ENCODE assay signal across 10 cellular contexts in genomic region chr1:178536844-178537371, GRCh38. TPM values are rescaled to one million over a fixed set of nuclear protein-coding genes. Genes with fewer than 3 reads are reported as not detected.
DNase-seq lines count a peak whose midpoint lies in the region; ATAC-seq and TF ChIP-seq lines count a peak whose summit lies in the region.
"Had no signal": no experiment of that assay in that cellular context is flagged by ENCODE, and none has a peak within 500 bp of the region (broad histone marks: within the 10 kb centered on the region; RNA-seq: fewer than 3 reads in every experiment).

No MANE protein-coding gene starts in this region.

- no peak overlapping the region for H2AFZ ChIP-seq in OCI-LY7 (ENCODE audit: low read length)

- H3K4me2 ChIP-seq in OCI-LY7 (ENCODE audit: low read length) = no peak overlapping the region

- no peak for TF ChIP-seq CTCF in OCI-LY7 (conservative IDR thresholded peaks at IDR 0.05; ENCODE audit: low read length)

- CTCF ChIA-PET in OCI-LY7 (lab: Charles Lee; ENCODE audit: unreplicated experiment) = interaction anchor here (0.8 to 1.0 kb wide), 2 partner anchors 466 to 467 kb away, joined by 3 to 4 read pairs; no protein-coding TSS in a partner anchor

- H3K4me3 ChIP-seq in OCI-LY7 (ENCODE audit: low read depth, low read length, poor library complexity, severe bottlenecking) = no peak overlapping the region
- H3K4me3 ChIP-seq: prostate gland had no signal

- ATAC-seq in GM18870 (IDR thresholded peaks at IDR 0.05; ENCODE audit: unreplicated experiment) = no peak

- H3K27ac ChIP-seq in epithelial cell of prostate = peak overlapping the region; percentile 88
- H3K27ac ChIP-seq in OCI-LY7 (ENCODE audit: low read depth, low read length, poor library complexity, severe bottlenecking) = no peak overlapping the region
- H3K27ac ChIP-seq: prostate gland had no signal

- TF ChIP-seq RAD21 in Ishikawa (IDR thresholded peaks at IDR 0.05; ENCODE audit: low read depth) = no peak

- peak; percentile 83 for DNase-seq in 8988T
- peak; percentile 64 for DNase-seq in epithelial cell of prostate (ENCODE audit: low read depth, low spot score)
- peak; percentile 88 for DNase-seq in mucosa of gallbladder (ENCODE audit: low spot score)
- DNase-seq in stimulated activated CD4-positive, alpha-beta T cell treated with anti-CD3 and anti-CD28 coated beads, Interleukin-2, amount 100 ng/mL, for 48 hours = no peak
- no peak for DNase-seq in OCI-LY7 (ENCODE audit: low spot score)
- no peak for DNase-seq in activated gamma-delta T cell treated with Interleukin-2 at 50 U/mL for 16 hours
- DNase-seq: CD4-positive, alpha-beta T cell had no signal

- POLR2A ChIA-PET in OCI-LY7 (lab: Charles Lee) = no interaction called here

- peaks cover 5% of the 10 kb centered on the region for H3K4me1 ChIP-seq in OCI-LY7 (ENCODE audit: insufficient read depth, low read length, poor library complexity, severe bottlenecking)
- H3K4me1 ChIP-seq: prostate gland had no signal

- no peaks in the 10 kb centered on the region for H3K9me2 ChIP-seq in OCI-LY7 (ENCODE audit: insufficient read depth, low read length)

- no peak for TF ChIP-seq EP300 in Ishikawa (IDR thresholded peaks at IDR 0.05; ENCODE audit: borderline replicate concordance)

- no TSS peak for BruUV-seq in OCI-LY7 (replicated peaks; lab: Mats Ljungman, UMichigan)

- H3K9me3 ChIP-seq in OCI-LY7 (ENCODE audit: low read length) = no peaks in the 10 kb centered on the region
- H3K9me3 ChIP-seq: prostate gland had no signal

- intact Hi-C loops in OCI-LY7 (cut with micrococcal nuclease; ENCODE audit: unreplicated experiment) = no loop called here

- H3K79me2 ChIP-seq in OCI-LY7 (ENCODE audit: insufficient read depth, low read depth, low read length) = no peaks in the 10 kb centered on the region

- H4K20me1 ChIP-seq in OCI-LY7 (ENCODE audit: insufficient read depth, low read length) = no peaks in the 10 kb centered on the region

- no peaks in the 10 kb centered on the region for H3K36me3 ChIP-seq in OCI-LY7 (ENCODE audit: insufficient read depth, low read length)
- H3K36me3 ChIP-seq: prostate gland had no signal

TF ChIP-seq in Ishikawa, 13 proteins besides CTCF, POLR2A, EP300 and RAD21:
- TF ChIP-seq TEAD4 (IDR thresholded peaks at IDR 0.05) = peak; percentile 46; the same call in 1 of the 2 replicates
- no peak for TF ChIP-seq CEBPB (IDR thresholded peaks at IDR 0.05)
- no peak for TF ChIP-seq USF1 (IDR thresholded peaks at IDR 0.05)
- TF ChIP-seq NFIC (IDR thresholded peaks at IDR 0.05) = 0 out of 2 replicates have a peak, but pooled peaks have one; percentile 5
- peak; percentile 37; the same call in 1 of the 2 replicates for TF ChIP-seq MAX (IDR thresholded peaks at IDR 0.05)
- no peak for TF ChIP-seq REST (IDR thresholded peaks at IDR 0.05; ENCODE audit: low read depth)
- no peak for TF ChIP-seq CREB1 (IDR thresholded peaks at IDR 0.05; ENCODE audit: low read depth)
- no peak for TF ChIP-seq TCF12 (IDR thresholded peaks at IDR 0.05; ENCODE audit: low read depth)
- no peak for TF ChIP-seq EGR1 (IDR thresholded peaks at IDR 0.05)
- no peak for TF ChIP-seq TAF1 (IDR thresholded peaks at IDR 0.05; ENCODE audit: low read depth)

RNA-seq across cellular contexts. Expression of gene TEX35, which starts 24.0 kb away (rescaled TPM):
- total RNA-seq in mucosa of gallbladder (not detected), OCI-LY7 (2022) (not detected in 2 replicates)
- 0.39 TPM in 1 of 2 replicates, not detected in the other for total RNA-seq in OCI-LY7 (2014; rRNA removed; shearing (Covaris generic))
- total RNA-seq: CD4-positive, alpha-beta T cell had no signal

RNA-seq across cellular contexts. Expression of gene CLEC20A, which starts 40.1 kb away (rescaled TPM):
- total RNA-seq in mucosa of gallbladder (0.20 TPM), OCI-LY7 (2022) (not detected in 2 replicates)
- not detected in 2 replicates for total RNA-seq in OCI-LY7 (2014; rRNA removed; shearing (Covaris generic))
- total RNA-seq: CD4-positive, alpha-beta T cell; prostate gland had no signal

Comparison
In these comparisons a context has a peak if more than half of its experiments do, and no peak if none do; other contexts are left out.
1. DNase-seq: peak in 8988T (single experiment), epithelial cell of prostate (single experiment) and mucosa of gallbladder (single experiment); none in stimulated activated CD4-positive, alpha-beta T cell treated with anti-CD3 and anti-CD28 coated beads, Interleukin-2, amount 100 ng/mL, for 48 hours (0 of 2), OCI-LY7 (single experiment) and activated gamma-delta T cell treated with Interleukin-2 at 50 U/mL for 16 hours (single experiment).